12 cellular contexts compared by ENCODE assay signal in genomic region chr1:3431266-3431665, GRCh38. TPM values are rescaled to one million over a fixed set of nuclear protein-coding genes. Genes with fewer than 3 reads are reported as not detected.
DNase-seq lines count a peak whose midpoint lies in the region; TF ChIP-seq lines count a peak whose summit lies in the region.
"Had no signal": no experiment of that assay in that cellular context is flagged by ENCODE, and none has a peak within 500 bp of the region (broad histone marks: within the 10 kb centered on the region; RNA-seq: fewer than 3 reads in every experiment).

No MANE protein-coding gene starts in this region.

- no peak overlapping the region for H3K4me3 Mint-ChIP-seq in progenitor cell of endocrine pancreas (ENCODE audit: low read depth)
- H3K4me3 Mint-ChIP-seq: activated B cell treated with CpG ODN at 0.5 μM for 24 hours had no signal

- peaks cover 27% of the 10 kb centered on the region for H3K36me3 Mint-ChIP-seq in progenitor cell of endocrine pancreas (ENCODE audit: insufficient read depth)

- TF ChIP-seq CTCF in GM10248 (IDR thresholded peaks at IDR 0.05; ENCODE audit: control extremely low read depth, extremely low read depth, low read depth, missing control alignments) = peak; percentile 14
- peak; percentile 39 for TF ChIP-seq CTCF in LNCAP (IDR thresholded peaks at IDR 0.05)
- peak; percentile 42 for TF ChIP-seq CTCF in progenitor cell of endocrine pancreas (IDR thresholded peaks at IDR 0.05; ENCODE audit: unreplicated experiment)

- DNase-seq in GM10248 (ENCODE audit: extremely low spot score) (no peak), ecto neural progenitor cell (ENCODE audit: low spot score) (peak; percentile 72), progenitor cell of endocrine pancreas (ENCODE audit: low spot score, unreplicated experiment) (no peak), amniotic stem cell (lab: John Stamatoyannopoulos, UW) (no peak), DMS153 treated with DMSO at 0.1 percent for 48 hours (lab: John Stamatoyannopoulos, UW; ENCODE audit: unreplicated experiment) (no peak), NCI-H1417 (lab: John Stamatoyannopoulos, UW) (no peak)
- DNase-seq: activated B cell treated with CpG ODN at 0.5 μM for 24 hours, EL, NCI-H1930, transverse colon had no signal

- POLR2A ChIA-PET in GM10248 (lab: Yijun Ruan, JAX) = no interaction called here

- no peaks in the 10 kb centered on the region for H3K27me3 Mint-ChIP-seq in progenitor cell of endocrine pancreas
- H3K27me3 Mint-ChIP-seq: activated B cell treated with CpG ODN at 0.5 μM for 24 hours had no signal

- H3K4me1 Mint-ChIP-seq in progenitor cell of endocrine pancreas (ENCODE audit: low read depth) = no peaks in the 10 kb centered on the region
- H3K4me1 Mint-ChIP-seq: activated B cell treated with CpG ODN at 0.5 μM for 24 hours had no signal

- H3K9me3 Mint-ChIP-seq in progenitor cell of endocrine pancreas (ENCODE audit: low read depth) = no peaks in the 10 kb centered on the region
- H3K9me3 Mint-ChIP-seq: activated B cell treated with CpG ODN at 0.5 μM for 24 hours; activated T-helper 2 cell treated with anti-CD3 and anti-CD28 coated beads, Interferon-gamma antibody, Interleukin-2, Interleukin-4, amounts not matched to agents 10 μg/mL and 5 μg/mL and 100 μg/mL, durations not matched to agents 14 hours and 24 hours and 36 hours had no signal

- CTCF ChIA-PET in GM10248 (lab: Yijun Ruan, JAX) = no interaction called here

- no peak overlapping the region for H3K27ac Mint-ChIP-seq in progenitor cell of endocrine pancreas
- H3K27ac Mint-ChIP-seq: activated B cell treated with CpG ODN at 0.5 μM for 24 hours; activated T-helper 2 cell treated with anti-CD3 and anti-CD28 coated beads, Interferon-gamma antibody, Interleukin-2, Interleukin-4, amounts not matched to agents 10 μg/mL and 5 μg/mL and 100 μg/mL, durations not matched to agents 14 hours and 24 hours and 36 hours had no signal

RNA-seq across cellular contexts. Expression of gene ARHGEF16, which starts 23.2 kb away (rescaled TPM):
- 60.5 and 63.6 TPM in 2 replicates for total RNA-seq in progenitor cell of endocrine pancreas
- total RNA-seq: activated B cell treated with CpG ODN at 0.5 μM for 24 hours; activated T-helper 2 cell treated with anti-CD3 and anti-CD28 coated beads, Interferon-gamma antibody, Interleukin-2, Interleukin-4, amounts not matched to agents 10 μg/mL and 5 μg/mL and 100 μg/mL, durations not matched to agents 14 hours and 24 hours and 36 hours had no signal
